19 cellular contexts compared by ENCODE assay signal in the genomic region with DNA sequence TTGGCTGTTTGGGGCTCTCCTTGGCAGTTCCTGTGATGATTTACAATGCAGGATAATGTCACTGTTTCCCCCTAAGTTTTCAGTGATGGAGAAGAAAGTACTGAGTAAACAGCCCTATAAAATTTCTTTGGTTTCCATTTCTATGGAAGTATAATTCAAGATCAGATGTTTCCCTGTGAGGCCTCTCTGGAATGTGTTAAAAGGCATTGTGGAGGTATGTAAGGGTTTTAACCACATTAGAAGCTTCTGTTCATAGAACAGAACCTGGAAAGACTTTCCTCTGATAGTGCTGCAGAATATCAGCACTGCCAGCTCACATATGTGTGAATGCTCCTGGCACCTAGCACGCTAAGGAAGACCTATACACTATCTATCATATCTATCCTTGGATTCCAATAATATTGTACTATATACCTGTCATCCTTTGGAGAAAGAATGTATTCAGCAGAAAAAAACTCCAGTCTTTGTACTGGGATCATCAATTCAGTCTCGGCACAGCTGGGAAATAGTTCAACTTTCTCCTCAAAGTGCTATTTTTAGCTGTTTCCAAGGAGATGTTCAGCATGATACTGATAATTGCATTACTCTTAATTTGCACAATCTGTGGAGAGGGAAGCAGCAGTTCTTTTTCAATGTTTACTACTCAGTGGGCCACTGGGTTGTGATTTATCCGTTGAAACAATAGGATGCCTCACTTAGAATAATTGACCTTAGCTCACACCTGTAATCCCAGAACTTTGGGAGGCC. TPM values are rescaled to one million over a fixed set of nuclear protein-coding genes. Genes with fewer than 3 reads are reported as not detected.
A peak's percentile ranks its signal among the peaks of the same experiment; 100 is the strongest.
DNase-seq lines count a peak whose midpoint lies in the region; ATAC-seq and TF ChIP-seq lines count a peak whose summit lies in the region.
"Had no signal": no experiment of that assay in that cellular context is flagged by ENCODE, and none has a peak within 500 bp of the region (broad histone marks: within the 10 kb centered on the region; RNA-seq: fewer than 3 reads in every experiment).

No MANE protein-coding gene starts in this region.

- intact Hi-C loops in left cardiac atrium (cut with DNase I): no loop called here
- intact Hi-C loops in sciatic nerve (cut with DNase I): no loop called here
- intact Hi-C loops in activated T-helper 2 cell treated with anti-CD3 and anti-CD28 coated beads, Interferon-gamma antibody, Interleukin-2, Interleukin-4, amounts not matched to agents 10 μg/mL and 5 μg/mL and 100 μg/mL, durations not matched to agents 14 hours and 24 hours and 36 hours (cut with micrococcal nuclease): no loop called here

- H3K27ac Mint-ChIP-seq in activated T-helper 2 cell treated with anti-CD3 and anti-CD28 coated beads, Interferon-gamma antibody, Interleukin-2, Interleukin-4, amounts not matched to agents 10 μg/mL and 5 μg/mL and 100 μg/mL, durations not matched to agents 14 hours and 24 hours and 36 hours: no peak overlapping the region

- H3K36me3 Mint-ChIP-seq in activated T-helper 2 cell treated with anti-CD3 and anti-CD28 coated beads, Interferon-gamma antibody, Interleukin-2, Interleukin-4, amounts not matched to agents 10 μg/mL and 5 μg/mL and 100 μg/mL, durations not matched to agents 14 hours and 24 hours and 36 hours (ENCODE audit: low read depth): peaks cover 64% of the 10 kb centered on the region

- peaks cover 23% of the 10 kb centered on the region for H3K4me1 Mint-ChIP-seq in activated T-helper 2 cell treated with anti-CD3 and anti-CD28 coated beads, Interferon-gamma antibody, Interleukin-2, Interleukin-4, amounts not matched to agents 10 μg/mL and 5 μg/mL and 100 μg/mL, durations not matched to agents 14 hours and 24 hours and 36 hours (ENCODE audit: low read depth)

- ATAC-seq in left cardiac atrium (peak; percentile 59 to 70), sciatic nerve (peak; percentile 57)
- ATAC-seq: GM12878, right lobe of liver had no signal

- peak; percentile 16 for DNase-seq in GM04503 (ENCODE audit: low read depth)
- DNase-seq in astrocyte of the cerebellum (ENCODE audit: low read depth): peak; percentile 45
- DNase-seq in left cardiac atrium: no peak
- no peak for DNase-seq in sciatic nerve (ENCODE audit: low spot score)
- DNase-seq in GM19240 (ENCODE audit: insufficient read length, low spot score): no peak
- no peak for DNase-seq in activated T-helper 2 cell treated with anti-CD3 and anti-CD28 coated beads, Interferon-gamma antibody, Interleukin-2, Interleukin-4, amounts not matched to agents 10 μg/mL and 5 μg/mL and 100 μg/mL, durations not matched to agents 14 hours and 24 hours and 36 hours (ENCODE audit: low spot score)
- no peak for DNase-seq in cerebellum (ENCODE audit: low spot score)
- no peak for DNase-seq in activated naive CD4-positive, alpha-beta T cell treated with anti-CD3 and anti-CD28 coated beads, Interleukin-2, amount 50 U/mL, for 16 hours
- DNase-seq: activated gamma-delta T cell treated with Interleukin-2 at 50 U/mL for 16 hours; Caco-2; kidney glomerular epithelial cell; MG63; NCI-H187 treated with DMSO at 0.1 percent for 48 hours; NCI-H510A treated with DMSO at 0.1 percent for 48 hours; occipital lobe; right lobe of liver; stimulated activated CD4-positive, alpha-beta T cell treated with anti-CD3 and anti-CD28 coated beads, Interleukin-2, amount 100 ng/mL, for 24 hours; T1000 had no signal

- H3K9me3 Mint-ChIP-seq in activated T-helper 2 cell treated with anti-CD3 and anti-CD28 coated beads, Interferon-gamma antibody, Interleukin-2, Interleukin-4, amounts not matched to agents 10 μg/mL and 5 μg/mL and 100 μg/mL, durations not matched to agents 14 hours and 24 hours and 36 hours: no peaks in the 10 kb centered on the region

- H3K27me3 Mint-ChIP-seq in activated T-helper 2 cell treated with anti-CD3 and anti-CD28 coated beads, Interferon-gamma antibody, Interleukin-2, Interleukin-4, amounts not matched to agents 10 μg/mL and 5 μg/mL and 100 μg/mL, durations not matched to agents 14 hours and 24 hours and 36 hours (ENCODE audit: low read depth): no peaks in the 10 kb centered on the region

- no peak for TF ChIP-seq CTCF in astrocyte of the cerebellum (IDR thresholded peaks at IDR 0.05; ENCODE audit: low read depth, low read length, missing control alignments)

- no peak overlapping the region for H3K4me3 Mint-ChIP-seq in activated T-helper 2 cell treated with anti-CD3 and anti-CD28 coated beads, Interferon-gamma antibody, Interleukin-2, Interleukin-4, amounts not matched to agents 10 μg/mL and 5 μg/mL and 100 μg/mL, durations not matched to agents 14 hours and 24 hours and 36 hours (ENCODE audit: low read depth)

- in situ Hi-C loops in astrocyte of the cerebellum (cut with HindIII; ENCODE audit: low sequenced_read_pairs): no loop called here

- H3K4me3 ChIP-seq in astrocyte of the cerebellum (ENCODE audit: low read depth, low read length): no peak overlapping the region
- H3K4me3 ChIP-seq: GM12878, MG63, right lobe of liver had no signal

RNA-seq across cellular contexts. Expression of a gene that starts 21.9 kb away (rescaled TPM):
- total RNA-seq in left cardiac atrium (10 to 100 TPM; 54.7 to 74.5 TPM), sciatic nerve (47.2 TPM), cerebellum (29.3 TPM)
- total RNA-seq in activated T-helper 2 cell treated with anti-CD3 and anti-CD28 coated beads, Interferon-gamma antibody, Interleukin-2, Interleukin-4, amounts not matched to agents 10 μg/mL and 5 μg/mL and 100 μg/mL, durations not matched to agents 14 hours and 24 hours and 36 hours: 64.0 and 64.9 TPM in 2 replicates

Comparison
In these comparisons a context has a peak if more than half of its experiments do, and no peak if none do; other contexts are left out.
1. DNase-seq: peak in GM04503 (single experiment) and astrocyte of the cerebellum (single experiment); none in left cardiac atrium (single experiment), sciatic nerve (single experiment), GM19240 (single experiment), activated T-helper 2 cell treated with anti-CD3 and anti-CD28 coated beads, Interferon-gamma antibody, Interleukin-2, Interleukin-4, amounts not matched to agents 10 μg/mL and 5 μg/mL and 100 μg/mL, durations not matched to agents 14 hours and 24 hours and 36 hours (single experiment), cerebellum (single experiment) and activated naive CD4-positive, alpha-beta T cell treated with anti-CD3 and anti-CD28 coated beads, Interleukin-2, amount 50 U/mL, for 16 hours (single experiment).